Comparison of ENCODE assay signal across 8 cellular contexts in the genomic region with DNA sequence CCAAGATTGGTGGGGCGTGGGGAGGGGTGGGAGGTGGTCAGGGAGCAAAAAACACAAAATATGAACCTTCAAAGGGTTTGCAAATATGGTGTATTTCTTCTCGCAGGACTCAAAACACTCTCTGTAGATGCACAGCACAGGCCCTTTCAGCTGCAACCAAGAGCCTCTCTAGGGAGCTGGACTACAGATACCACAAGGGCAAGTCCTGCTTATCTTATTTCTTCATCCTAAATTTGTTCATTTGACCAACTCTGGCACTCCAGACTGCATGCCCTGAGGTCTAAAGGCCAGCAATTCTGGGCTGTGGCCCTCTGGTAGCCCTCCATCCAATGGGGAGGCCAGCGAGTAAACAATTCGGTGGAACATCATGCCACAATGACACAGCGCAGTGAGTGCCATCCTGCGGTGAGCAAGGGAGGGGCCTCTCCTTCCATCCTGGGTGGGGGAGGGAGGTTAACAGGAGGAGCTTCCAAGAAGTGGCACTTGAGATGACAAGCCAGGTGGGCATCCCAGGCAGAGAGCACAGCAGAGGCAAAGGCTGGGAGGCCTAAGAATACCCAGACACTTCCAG. TPM values are rescaled to one million over a fixed set of nuclear protein-coding genes. Genes with fewer than 3 reads are reported as not detected.
DNase-seq lines count a peak whose midpoint lies in the region; ATAC-seq and TF ChIP-seq lines count a peak whose summit lies in the region.

No MANE protein-coding gene starts in this region.

- H3K4me1 Mint-ChIP-seq in stimulated activated memory B cell treated with anti-CD40 and anti-IgM and Interleukin-4, amounts not matched to agents 10 μg/mL and 1 μg/mL and 100 μg/mL, for 72 hours: peaks cover 90% of the 10 kb centered on the region

- in situ Hi-C loops in GM13977 (cut with MboI; ENCODE audit: low pct_unique_long_range_greater_than_20kb, low sequenced_read_pairs, unreplicated experiment): no loop called here

- H3K36me3 Mint-ChIP-seq in stimulated activated memory B cell treated with anti-CD40 and anti-IgM and Interleukin-4, amounts not matched to agents 10 μg/mL and 1 μg/mL and 100 μg/mL, for 72 hours: peaks cover 7% of the 10 kb centered on the region

- peak overlapping the region in 3 of 4 donors; percentile 36 to 42 (median 38) for H3K4me3 ChIP-seq in Peyer's patch

- H3K9me3 Mint-ChIP-seq in stimulated activated memory B cell treated with anti-CD40 and anti-IgM and Interleukin-4, amounts not matched to agents 10 μg/mL and 1 μg/mL and 100 μg/mL, for 72 hours: no peaks in the 10 kb centered on the region

- TF ChIP-seq CTCF in Peyer's patch (IDR thresholded peaks at IDR 0.05) (no peak), GM13977 (IDR thresholded peaks at IDR 0.05; ENCODE audit: extremely low read depth, insufficient read depth, missing control alignments) (no peak)

- H3K27me3 Mint-ChIP-seq in stimulated activated memory B cell treated with anti-CD40 and anti-IgM and Interleukin-4, amounts not matched to agents 10 μg/mL and 1 μg/mL and 100 μg/mL, for 72 hours: no peaks in the 10 kb centered on the region

- peak overlapping the region; percentile 77 for H3K4me3 Mint-ChIP-seq in stimulated activated memory B cell treated with anti-CD40 and anti-IgM and Interleukin-4, amounts not matched to agents 10 μg/mL and 1 μg/mL and 100 μg/mL, for 72 hours

- H3K27ac ChIP-seq in Peyer's patch: peak overlapping the region; percentile 73 to 94 (median 83)

- ATAC-seq in stimulated activated memory B cell treated with anti-CD40 and anti-IgM and Interleukin-4, amounts not matched to agents 10 μg/mL and 1 μg/mL and 100 μg/mL, for 72 hours: no peak

- H3K9me3 ChIP-seq in Peyer's patch: no peaks in the 10 kb centered on the region

- H3K36me3 ChIP-seq in Peyer's patch: no peaks in the 10 kb centered on the region

- peak overlapping the region; percentile 86 for H3K27ac Mint-ChIP-seq in stimulated activated memory B cell treated with anti-CD40 and anti-IgM and Interleukin-4, amounts not matched to agents 10 μg/mL and 1 μg/mL and 100 μg/mL, for 72 hours

- no peaks in the 10 kb centered on the region for H3K27me3 ChIP-seq in Peyer's patch

- no peak for TF ChIP-seq POLR2A in Peyer's patch (IDR thresholded peaks at IDR 0.05)

- peaks cover 0 to 42% (median 24%) of the 10 kb centered on the region in 4 donors for H3K4me1 ChIP-seq in Peyer's patch

- DNase-seq in NCI-H1417 (lab: John Stamatoyannopoulos, UW) (peak; percentile 36 to 98 (median 82)), NCI-H1417 treated with DMSO at 0.1 percent for 48 hours (lab: John Stamatoyannopoulos, UW) (no peak), Peyer's patch (peak in 2 of 3 donors; percentile 74 to 76), middle frontal gyrus (ENCODE audit: extremely low spot score, low spot score) (no peak), NCI-H2081 (lab: John Stamatoyannopoulos, UW) (no peak), GM13977 (ENCODE audit: low spot score) (no peak)
- DNase-seq in effector CD4-positive, alpha-beta T cell: peak; percentile 30

RNA-seq across cellular contexts. Expression of a gene that starts 0.6 kb away (rescaled TPM):
- 1 to 10 TPM; 2.4 to 9.4 (median 5.9) TPM for total RNA-seq in Peyer's patch

RNA-seq across cellular contexts. Expression of a gene that starts 36.4 kb away (rescaled TPM):
- 10 to 100 TPM in 1 of 4 donors, 1 to 10 TPM in 3; 1.8 to 17.3 (median 3.4) TPM for total RNA-seq in Peyer's patch

Comparison
In these comparisons a context has a peak if more than half of its experiments do, and no peak if none do; other contexts are left out.
1. DNase-seq: peak in NCI-H1417 (3 of 3), Peyer's patch (2 of 3) and effector CD4-positive, alpha-beta T cell (single experiment); none in NCI-H1417 treated with DMSO at 0.1 percent for 48 hours (single experiment), middle frontal gyrus (single experiment), NCI-H2081 (0 of 2) and GM13977 (single experiment).